8 cellular contexts compared by ENCODE assay signal in the genomic region with DNA sequence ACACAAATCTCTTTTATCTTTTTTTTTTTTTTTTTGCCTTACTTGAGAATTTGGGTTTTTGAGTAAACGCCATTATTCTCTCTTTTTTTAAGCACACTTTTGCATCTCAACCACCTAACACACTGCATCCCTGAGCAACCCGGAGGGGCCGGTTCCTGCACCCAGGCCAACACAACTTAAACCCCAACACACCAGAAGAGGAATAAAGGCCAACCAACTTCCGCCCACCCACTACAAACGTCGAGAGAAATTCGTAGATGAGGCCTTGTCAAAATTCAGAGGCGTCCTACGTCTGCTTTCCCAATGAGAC. TPM values are rescaled to one million over a fixed set of nuclear protein-coding genes. Genes with fewer than 3 reads are reported as not detected.
DNase-seq lines count a peak whose midpoint lies in the region; ATAC-seq and TF ChIP-seq lines count a peak whose summit lies in the region.

No MANE protein-coding gene starts in this region.

- peaks cover 10% of the 10 kb centered on the region; the same call in 1 of the 2 replicates for H3K4me1 ChIP-seq in HUES64 (ENCODE audit: insufficient read depth, low read length)

- H3K27me3 Mint-ChIP-seq in naive B cell, result no peaks in the 10 kb centered on the region

- peak overlapping the region; percentile 85 to 99 (median 95) for H3K4me3 Mint-ChIP-seq in naive B cell

- H3K9me3 Mint-ChIP-seq in naive B cell, result no peaks in the 10 kb centered on the region

- no peak for TF ChIP-seq CTCF in GM12865 (IDR thresholded peaks at IDR 0.05; ENCODE audit: insufficient read depth, low read depth, low read length, missing control alignments)
- no peak for TF ChIP-seq CTCF in coronary artery (IDR thresholded peaks at IDR 0.05)

- TF ChIP-seq POLR2A in GM18505 (IDR thresholded peaks at IDR 0.05; ENCODE audit: borderline replicate concordance, extremely low read depth, insufficient read depth, insufficient read length), result no peak

- ATAC-seq in naive B cell (ENCODE audit: low read depth in 2 of 2) (no peak), GM18505 (IDR thresholded peaks at IDR 0.05; ENCODE audit: unreplicated experiment) (no peak), HG03159 (IDR thresholded peaks at IDR 0.05; ENCODE audit: unreplicated experiment) (no peak), HG02970 (IDR thresholded peaks at IDR 0.05; ENCODE audit: low FRiP score, unreplicated experiment) (no peak)

- peak overlapping the region; percentile 96 for H3K9ac ChIP-seq in HUES64 (ENCODE audit: low read depth, low read length)

- peaks cover 9 to 18% (median 16%) of the 10 kb centered on the region in 3 donors for H3K4me1 Mint-ChIP-seq in naive B cell

- H3K27ac ChIP-seq in HUES64 (ENCODE audit: low read depth, low read length) (peak overlapping the region; percentile 97), coronary artery (no peak overlapping the region)

- H3K36me3 Mint-ChIP-seq in naive B cell, result no peaks in the 10 kb centered on the region

- H3K36me3 ChIP-seq in HUES64 (ENCODE audit: insufficient read depth, low read length), result peaks cover 28% of the 10 kb centered on the region

- H3K27ac Mint-ChIP-seq in naive B cell, result peak overlapping the region; percentile 94 to 100 (median 98)

- H3K4me3 ChIP-seq in GM12865 (ENCODE audit: low read depth, low read length) (peak overlapping the region; percentile 94), HUES64 (ENCODE audit: low read length) (peak overlapping the region; percentile 80), coronary artery (peak overlapping the region; percentile 75)

- WGBS in HUES64, result 10% methylated on average over 9 of the region's 9 CpGs

- no peaks in the 10 kb centered on the region for H3K9me3 ChIP-seq in HUES64 (ENCODE audit: insufficient read depth, low read depth, low read length)

- DNase-seq in GM12865 (ENCODE audit: low read depth) (no peak), coronary artery (ENCODE audit: low spot score) (no peak), naive B cell (no peak), mucosa of gallbladder (ENCODE audit: low spot score) (no peak)

- H3K27me3 ChIP-seq in HUES64 (ENCODE audit: insufficient read depth, low read length), result no peaks in the 10 kb centered on the region

RNA-seq across cellular contexts. Expression of a gene that starts 0.4 kb away (rescaled TPM):
- 90.0 TPM for polyA plus RNA-seq in HUES64 (2013, experiment 1 of 2)
- 106 TPM for polyA plus RNA-seq in HUES64 (2013, experiment 2 of 2)
- under 1 TPM in 4 of 6 donors, not detected in 2; 0.13 to 0.60 (median 0.30) TPM for polyA plus RNA-seq in naive B cell (ENCODE audit: low read depth in 6 of 6)
- total RNA-seq in mucosa of gallbladder, result 2.2 TPM
